ENCODE assay signal across 2 cellular contexts in genomic region chr4:86521373-86521969, GRCh38.
TF ChIP-seq lines count a peak whose summit lies in the region.

No MANE protein-coding gene starts in this region.

TF ChIP-seq in GM12878, 131 proteins besides CTCF, POLR2A, EP300 and RAD21 (continued from another document):
- TF ChIP-seq DPF2 (IDR thresholded peaks at IDR 0.05) (0 out of 2 replicates have a peak, but pooled peaks have one; percentile 34), RUNX3 (IDR thresholded peaks at IDR 0.05; ENCODE audit: low read length) (peak; percentile 60; the same call in 1 of the 2 replicates), YY1 (IDR thresholded peaks at IDR 0.05; ENCODE audit: low read depth, low read length) (0 out of 2 replicates have a peak, but pooled peaks have one; percentile 11), SPI1 (IDR thresholded peaks at IDR 0.05; ENCODE audit: borderline replicate concordance, insufficient read depth, low read depth, low read length) (peak; percentile 23; the same call in 1 of the 2 replicates), EED (IDR thresholded peaks at IDR 0.05; ENCODE audit: low read depth) (peak; percentile 48)

TF ChIP-seq in SK-N-SH treated with all-trans-retinoic acid at 6 μM for 48 hours, 23 proteins besides CTCF, POLR2A, EP300 and RAD21 (continued from another document):
- no peak for TF ChIP-seq PATZ1 (CRISPR knock-in tag; IDR thresholded peaks at IDR 0.05; ENCODE audit: borderline replicate concordance)
- TF ChIP-seq CREB5 (CRISPR knock-in tag; IDR thresholded peaks at IDR 0.05; ENCODE audit: low read depth): no peak
- no peak for TF ChIP-seq TOX (CRISPR knock-in tag; IDR thresholded peaks at IDR 0.05; ENCODE audit: borderline replicate concordance)
- TF ChIP-seq ZFP30 (CRISPR knock-in tag; IDR thresholded peaks at IDR 0.05): no peak
- TF ChIP-seq TCF4 (CRISPR knock-in tag; IDR thresholded peaks at IDR 0.05; ENCODE audit: borderline replicate concordance): no peak
- TF ChIP-seq OSR1 (CRISPR knock-in tag; IDR thresholded peaks at IDR 0.05): no peak
- TF ChIP-seq ARNTL (CRISPR knock-in tag; IDR thresholded peaks at IDR 0.05; ENCODE audit: borderline replicate concordance, low read depth): no peak
- no peak for TF ChIP-seq BACH2 (CRISPR knock-in tag; IDR thresholded peaks at IDR 0.05; ENCODE audit: borderline replicate concordance)
- no peak for TF ChIP-seq RARB (CRISPR knock-in tag; IDR thresholded peaks at IDR 0.05)
- TF ChIP-seq ZNF8 (CRISPR knock-in tag; IDR thresholded peaks at IDR 0.05): no peak
- TF ChIP-seq ZC3H10 (CRISPR knock-in tag; IDR thresholded peaks at IDR 0.05): no peak
- no peak for TF ChIP-seq ISL1 (CRISPR knock-in tag; IDR thresholded peaks at IDR 0.05)
- no peak for TF ChIP-seq GLIS3 (CRISPR knock-in tag; IDR thresholded peaks at IDR 0.05)
- TF ChIP-seq ZFP3 (CRISPR knock-in tag; IDR thresholded peaks at IDR 0.05): no peak
- TF ChIP-seq TSHZ2 (CRISPR knock-in tag; IDR thresholded peaks at IDR 0.05): no peak
